ENCODE assay signal across 8 cellular contexts in genomic region chr1:43946244-43947060, GRCh38.
DNase-seq lines count a peak whose midpoint lies in the region; ATAC-seq lines count a peak whose summit lies in the region.

Gene IPO13, plus strand, starts transcription at chr1:43946950. Its CDS starts 651 bp downstream, at chr1:43947601.

- no peaks in the 10 kb centered on the region for H3K27me3 ChIP-seq in mucosa of rectum (ENCODE audit: control insufficient read depth in 2 of 2, insufficient read depth in 2 of 2, low read length in 2 of 2)

- H3K27ac ChIP-seq in epithelial cell of prostate (peak within 1 kb of the TSS; percentile 77), mucosa of rectum (ENCODE audit: low read depth in 2 of 2, low read length in 2 of 2) (peak within 1 kb of the TSS; percentile 94 to 95)

- peaks cover 5 to 10% of the 10 kb centered on the region in 2 donors for H3K36me3 ChIP-seq in mucosa of rectum (ENCODE audit: control insufficient read depth in 2 of 2, insufficient read depth in 2 of 2, low read length in 2 of 2)

- H3K4me1 ChIP-seq in mucosa of rectum (ENCODE audit: control insufficient read depth in 2 of 2, insufficient read depth in 2 of 2, low read length in 2 of 2), result peaks cover 21 to 25% of the 10 kb centered on the region in 2 donors

- ATAC-seq in GM21526 (IDR thresholded peaks at IDR 0.05; ENCODE audit: low FRiP score, unreplicated experiment), result peak; percentile 84

- H3K4me3 ChIP-seq in mucosa of rectum (ENCODE audit: low read length in 2 of 2), result peak within 1 kb of the TSS; percentile 85 to 94

- H3K9ac ChIP-seq in mucosa of rectum (ENCODE audit: low read depth in 1 of 2, low read length in 2 of 2), result peak within 1 kb of the TSS; percentile 81 to 89

- DNase-seq in DMS153 (lab: John Stamatoyannopoulos, UW) (peak; percentile 96), HuH-7.5 (ENCODE audit: low spot score) (peak; percentile 95), OCI-M1 (lab: John Stamatoyannopoulos, UW) (peak; percentile 98), activated T-cell treated with anti-CD3 and anti-CD28 coated beads for 4 hours (peak; percentile 92), epithelial cell of prostate (ENCODE audit: low read depth, low spot score) (peak; percentile 83)
- DNase-seq in stimulated activated CD8-positive, alpha-beta memory T cell treated with anti-CD3 and anti-CD28 coated beads, Interleukin-4, amount 100 ng/mL, for 48 hours, result peak; percentile 96

- H3K9me3 ChIP-seq in mucosa of rectum (ENCODE audit: control insufficient read depth in 2 of 2, low read length in 2 of 2), result no peaks in the 10 kb centered on the region

Comparison
In these comparisons a context has a peak if more than half of its experiments do, and no peak if none do; other contexts are left out.
1. Peak in every context shown above with its lines: DNase-seq, ATAC-seq, H3K4me3 ChIP-seq and H3K27ac ChIP-seq.